ENCODE assay signal across 1 cellular context in genomic region chr1:32817159-32817814, GRCh38.
TF ChIP-seq lines count a peak whose summit lies in the region.

Gene S100PBP (plus strand): TSS chr1:32817653. CDS start chr1:32826100, 8,447 bp downstream.
Gene YARS1 (minus strand): TSS chr1:32817358. CDS start chr1:32817244, 114 bp downstream.

TF ChIP-seq in HEK293, 187 proteins besides CTCF, POLR2A, EP300 and RAD21 (continued from another document and continues in another):
- TF ChIP-seq PRDM10 (tag by site-specific recombination; IDR thresholded peaks at IDR 0.05) (peak; percentile 87), ZSCAN16 (tag by site-specific recombination; IDR thresholded peaks at IDR 0.05) (0 out of 2 replicates have a peak, but pooled peaks have one; percentile 13), ZNF341 (tag by site-specific recombination; IDR thresholded peaks at IDR 0.05; ENCODE audit: low read depth) (no peak), SCRT2 (tag by site-specific recombination; IDR thresholded peaks at IDR 0.05) (peak; percentile 99), ZNF362 (tag by site-specific recombination; IDR thresholded peaks at IDR 0.05) (peak; percentile 83; the same call in 1 of the 2 replicates), ZNF155 (tag by site-specific recombination; IDR thresholded peaks at IDR 0.05) (no peak), FEZF1 (tag by site-specific recombination; IDR thresholded peaks at IDR 0.05) (peak; percentile 48; the same call in 1 of the 2 replicates), RBAK (tag by site-specific recombination; IDR thresholded peaks at IDR 0.05) (no peak), KLF16 (tag by site-specific recombination; IDR thresholded peaks at IDR 0.05) (peak; percentile 94), ZNF600 (tag by site-specific recombination; IDR thresholded peaks at IDR 0.05) (no peak), IKZF3 (tag by site-specific recombination; IDR thresholded peaks at IDR 0.05) (peak; percentile 80), ZNF146 (tag by site-specific recombination; IDR thresholded peaks at IDR 0.05) (no peak), ZNF274 (IDR thresholded peaks at IDR 0.05; ENCODE audit: low read length) (no peak), ZNF274 (tag by site-specific recombination; IDR thresholded peaks at IDR 0.05; ENCODE audit: borderline replicate concordance) (no peak), ZBTB44 (tag by site-specific recombination; IDR thresholded peaks at IDR 0.05) (peak; percentile 58; the same call in 1 of the 2 replicates), ZNF707 (tag by site-specific recombination; IDR thresholded peaks at IDR 0.05) (peak; percentile 39; the same call in 1 of the 2 replicates), EGR2 (tag by site-specific recombination; IDR thresholded peaks at IDR 0.05; ENCODE audit: low read depth) (no peak; the same call in none of the 2 replicates), ZBTB8A (tag by site-specific recombination; IDR thresholded peaks at IDR 0.05) (peak; percentile 94), SALL2 (tag by site-specific recombination; IDR thresholded peaks at IDR 0.05; ENCODE audit: borderline replicate concordance) (no peak), ZNF692 (tag by site-specific recombination; IDR thresholded peaks at IDR 0.05) (peak; percentile 87), PATZ1 (tag by site-specific recombination; IDR thresholded peaks at IDR 0.05) (peak; percentile 97), REPIN1 (tag by site-specific recombination; IDR thresholded peaks at IDR 0.05; ENCODE audit: low read depth) (no peak), ZNF248 (tag by site-specific recombination; IDR thresholded peaks at IDR 0.05) (no peak), SP7 (tag by site-specific recombination; IDR thresholded peaks at IDR 0.05) (peak; percentile 92), ZNF211 (tag by site-specific recombination; IDR thresholded peaks at IDR 0.05; ENCODE audit: low read depth) (no peak), PRDM1 (tag by site-specific recombination; IDR thresholded peaks at IDR 0.05) (0 out of 2 replicates have a peak, but pooled peaks have one; percentile 6), ZNF394 (tag by site-specific recombination; IDR thresholded peaks at IDR 0.05; ENCODE audit: borderline replicate concordance) (no peak; the same call in none of the 2 replicates), ZNF148 (tag by site-specific recombination; IDR thresholded peaks at IDR 0.05; ENCODE audit: borderline replicate concordance) (peak; percentile 92), MZF1 (tag by site-specific recombination; IDR thresholded peaks at IDR 0.05; ENCODE audit: borderline replicate concordance) (no peak), ZNF830 (tag by site-specific recombination; IDR thresholded peaks at IDR 0.05; ENCODE audit: low read depth) (no peak), ZNF426 (tag by site-specific recombination; IDR thresholded peaks at IDR 0.05) (no peak), SETDB1 (IDR thresholded peaks at IDR 0.05; ENCODE audit: insufficient read length, low read length) (no peak), ZNF843 (tag by site-specific recombination; IDR thresholded peaks at IDR 0.05) (peak; percentile 87), ZNF239 (tag by site-specific recombination; IDR thresholded peaks at IDR 0.05) (0 out of 2 replicates have a peak, but pooled peaks have one; percentile 52), ZNF513 (tag by site-specific recombination; IDR thresholded peaks at IDR 0.05) (peak; percentile 52; the same call in 1 of the 2 replicates), ZSCAN18 (tag by site-specific recombination; IDR thresholded peaks at IDR 0.05) (peak; percentile 96), OVOL3 (tag by site-specific recombination; IDR thresholded peaks at IDR 0.05) (peak; percentile 81), GFI1B (tag by site-specific recombination; IDR thresholded peaks at IDR 0.05) (no peak; the same call in 1 of the 2 replicates), YY1 (tag by site-specific recombination; IDR thresholded peaks at IDR 0.05) (peak; percentile 61), ZBTB49 (tag by site-specific recombination; IDR thresholded peaks at IDR 0.05; ENCODE audit: low read depth) (no peak), ZNF501 (tag by site-specific recombination; IDR thresholded peaks at IDR 0.05) (peak; percentile 94), ZNF571 (tag by site-specific recombination; IDR thresholded peaks at IDR 0.05) (no peak), ZNF121 (tag by site-specific recombination; IDR thresholded peaks at IDR 0.05) (peak; percentile 4; the same call in 1 of the 2 replicates), ZNF350 (tag by site-specific recombination; IDR thresholded peaks at IDR 0.05) (no peak), ZNF555 (tag by site-specific recombination; conservative IDR thresholded peaks at IDR 0.05) (no peak), TCF7L2 (IDR thresholded peaks at IDR 0.05; ENCODE audit: borderline replicate concordance, low read depth, low read length) (no peak), ZNF366 (tag by site-specific recombination; conservative IDR thresholded peaks at IDR 0.05) (peak; percentile 94), ZNF114 (tag by site-specific recombination; IDR thresholded peaks at IDR 0.05) (no peak)
